In the genomic region with DNA sequence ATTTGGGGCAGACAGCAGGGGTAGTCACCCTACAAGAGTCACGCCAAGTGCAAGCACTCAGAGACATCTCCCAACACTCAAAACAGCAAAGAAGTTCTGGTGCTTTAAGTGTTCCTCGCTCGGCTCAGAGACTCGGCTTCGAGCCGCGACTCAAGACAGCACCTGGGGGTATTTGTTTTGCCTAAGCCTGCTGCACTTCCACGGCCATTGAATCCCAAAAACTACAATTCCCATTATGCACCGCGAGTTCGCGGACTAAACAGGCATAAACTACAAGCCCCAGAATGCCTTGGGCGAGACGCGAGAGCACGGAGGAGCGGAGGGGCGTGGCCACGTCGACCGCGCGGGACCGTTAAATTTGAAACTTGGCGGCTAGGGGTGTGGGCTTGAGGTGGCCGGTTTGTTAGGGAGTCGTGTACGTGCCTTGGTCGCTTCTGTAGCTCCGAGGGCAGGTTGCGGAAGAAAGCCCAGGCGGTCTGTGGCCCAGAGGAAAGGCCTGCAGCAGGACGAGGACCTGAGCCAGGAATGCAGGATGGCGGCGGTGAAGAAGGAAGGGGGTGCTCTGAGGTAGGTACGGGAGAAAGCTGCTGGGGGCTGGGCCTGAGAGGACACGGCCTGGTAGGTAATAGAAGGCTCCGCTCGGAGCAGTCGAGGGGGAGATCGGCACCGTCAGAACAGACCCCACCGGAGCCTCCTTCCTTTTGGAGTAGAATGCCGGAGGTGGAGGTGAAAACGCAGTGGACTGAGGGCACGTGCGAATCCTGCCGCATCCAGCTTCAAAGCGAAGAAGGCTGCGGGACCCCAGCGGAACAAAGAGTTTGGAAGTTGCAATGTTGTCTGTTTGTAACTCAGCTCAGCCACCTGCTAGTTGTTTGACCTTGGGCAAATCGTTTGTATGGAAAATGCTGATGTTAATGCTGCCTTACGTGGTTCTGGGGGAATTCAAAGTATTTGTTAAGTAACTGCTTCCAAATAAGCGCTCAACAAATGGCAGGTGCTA, we compare ENCODE assay signal across 8 cellular contexts. TPM values are rescaled to one million over a fixed set of nuclear protein-coding genes. Genes with fewer than 3 reads are reported as not detected.
DNase-seq lines count a peak whose midpoint lies in the region; ATAC-seq and TF ChIP-seq lines count a peak whose summit lies in the region.

A gene with protein sequence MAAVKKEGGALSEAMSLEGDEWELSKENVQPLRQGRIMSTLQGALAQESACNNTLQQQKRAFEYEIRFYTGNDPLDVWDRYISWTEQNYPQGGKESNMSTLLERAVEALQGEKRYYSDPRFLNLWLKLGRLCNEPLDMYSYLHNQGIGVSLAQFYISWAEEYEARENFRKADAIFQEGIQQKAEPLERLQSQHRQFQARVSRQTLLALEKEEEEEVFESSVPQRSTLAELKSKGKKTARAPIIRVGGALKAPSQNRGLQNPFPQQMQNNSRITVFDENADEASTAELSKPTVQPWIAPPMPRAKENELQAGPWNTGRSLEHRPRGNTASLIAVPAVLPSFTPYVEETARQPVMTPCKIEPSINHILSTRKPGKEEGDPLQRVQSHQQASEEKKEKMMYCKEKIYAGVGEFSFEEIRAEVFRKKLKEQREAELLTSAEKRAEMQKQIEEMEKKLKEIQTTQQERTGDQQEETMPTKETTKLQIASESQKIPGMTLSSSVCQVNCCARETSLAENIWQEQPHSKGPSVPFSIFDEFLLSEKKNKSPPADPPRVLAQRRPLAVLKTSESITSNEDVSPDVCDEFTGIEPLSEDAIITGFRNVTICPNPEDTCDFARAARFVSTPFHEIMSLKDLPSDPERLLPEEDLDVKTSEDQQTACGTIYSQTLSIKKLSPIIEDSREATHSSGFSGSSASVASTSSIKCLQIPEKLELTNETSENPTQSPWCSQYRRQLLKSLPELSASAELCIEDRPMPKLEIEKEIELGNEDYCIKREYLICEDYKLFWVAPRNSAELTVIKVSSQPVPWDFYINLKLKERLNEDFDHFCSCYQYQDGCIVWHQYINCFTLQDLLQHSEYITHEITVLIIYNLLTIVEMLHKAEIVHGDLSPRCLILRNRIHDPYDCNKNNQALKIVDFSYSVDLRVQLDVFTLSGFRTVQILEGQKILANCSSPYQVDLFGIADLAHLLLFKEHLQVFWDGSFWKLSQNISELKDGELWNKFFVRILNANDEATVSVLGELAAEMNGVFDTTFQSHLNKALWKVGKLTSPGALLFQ (plus strand): TSS at position 381 of the 1,000 bp plus-strand sequence. CDS start 152 bp downstream, at position 533.

- intact Hi-C loops in left cardiac atrium (cut with DNase I) (loop anchor here in 1 of 2 donors (10.0 kb wide), 1 partner anchor 56 kb away; a partner anchor contains a TSS), posterior vena cava (cut with DNase I) (no loop called here)

- peak within 1 kb of the TSS; percentile 88 for H3K4me3 ChIP-seq in adipocyte (ENCODE audit: low read length)

- in situ Hi-C loops in GM13976 (cut with MboI; ENCODE audit: low sequenced_read_pairs, unreplicated experiment) = no loop called here

- H3K9me3 ChIP-seq in adipocyte (ENCODE audit: control insufficient read depth, low read length) = no peaks in the 10 kb centered on the region

- H3K4me1 ChIP-seq in adipocyte (ENCODE audit: control insufficient read depth, insufficient read depth, low read length) = peaks cover 5% of the 10 kb centered on the region

- H3K36me3 ChIP-seq in adipocyte (ENCODE audit: control insufficient read depth, insufficient read depth, low read length, severe bottlenecking) = no peaks in the 10 kb centered on the region

- no peak for TF ChIP-seq CTCF in GM13976 (IDR thresholded peaks at IDR 0.05; ENCODE audit: borderline replicate concordance, control extremely low read depth, extremely low read depth, insufficient read depth, missing control alignments)

- DNase-seq in GM13976 (ENCODE audit: low spot score) = peak; percentile 94
- peak; percentile 71 for DNase-seq in NCI-H1436 treated with DMSO at 0.1 percent for 48 hours (lab: John Stamatoyannopoulos, UW)
- peak; percentile 87 for DNase-seq in SW480 (ENCODE audit: low spot score)
- DNase-seq in adipocyte (ENCODE audit: low read depth) = peak; percentile 98
- DNase-seq in left cardiac atrium = peak; percentile 94
- peak; percentile 97 for DNase-seq in posterior vena cava (ENCODE audit: low spot score)
- DNase-seq in ureter (ENCODE audit: low spot score) = peak; percentile 93

- peak within 1 kb of the TSS; percentile 68 for H3K9ac ChIP-seq in adipocyte (ENCODE audit: low read length)

- ATAC-seq in HG02840 (IDR thresholded peaks at IDR 0.05; ENCODE audit: low FRiP score, unreplicated experiment) = peak; percentile 81
- peak; percentile 99 for ATAC-seq in left cardiac atrium

- H3K27me3 ChIP-seq in adipocyte (replicated peaks; ENCODE audit: control insufficient read depth, insufficient read depth, low read length) = peaks cover 4% of the 10 kb centered on the region

RNA-seq across cellular contexts. Expression of the gene that starts here (rescaled TPM):
- 1 to 10 TPM in 1 of 2 donors, under 1 TPM in 1; 0.71 to 1.3 TPM for total RNA-seq in left cardiac atrium
- 1 to 10 TPM in 1 of 2 donors, under 1 TPM in 1; 0.86 to 1.2 TPM for total RNA-seq in posterior vena cava
- total RNA-seq in ureter = 1.9 TPM

Comparison
In these comparisons a context has a peak if more than half of its experiments do, and no peak if none do; other contexts are left out.
1. Peak in every context shown above with its lines: DNase-seq, ATAC-seq and H3K4me3 ChIP-seq.